In genomic region chr16:20369452-20370054, GRCh38 we compare ENCODE assay signal across 32 cellular contexts. TPM values are rescaled to one million over a fixed set of nuclear protein-coding genes. Genes with fewer than 3 reads are reported as not detected.
"Had no signal": no experiment of that assay in that cellular context is flagged by ENCODE, and none has a peak within 500 bp of the region (broad histone marks: within the 10 kb centered on the region; RNA-seq: fewer than 3 reads in every experiment).

No MANE protein-coding gene starts in this region.

- ATAC-seq: PC-3 had no signal

- H3K36me3 ChIP-seq: MG63, Peyer's patch, SJSA1 had no signal

- H3K9ac ChIP-seq: SK-N-SH had no signal

- H3K27me3 ChIP-seq: MG63, Peyer's patch, SJSA1 had no signal

- H3K9me3 ChIP-seq: MG63, Peyer's patch, SJSA1, SK-N-SH had no signal

- H3K4me3 ChIP-seq: MG63, Peyer's patch, SJSA1 had no signal

- H3K4me2 ChIP-seq: SK-N-SH had no signal

- H3K4me1 ChIP-seq: Peyer's patch, SJSA1 had no signal

- H3K27ac ChIP-seq: Peyer's patch, SJSA1 had no signal

- DNase-seq: Kasumi-1, MG63, MV-4-11, NCI-H1092, NCI-H1105, NCI-H1417 treated with DMSO at 0.1 percent for 48 hours, NCI-H1436 treated with DMSO at 0.1 percent for 48 hours, NCI-H1694 treated with DMSO at 0.1 percent for 48 hours, NCI-H1930, NCI-H2029 treated with DMSO at 0.1 percent for 48 hours, NCI-H2081 treated with DMSO at 0.1 percent for 48 hours, NCI-H2107, NCI-H2171, NCI-H226, NCI-H446 treated with DMSO at 0.1 percent for 48 hours, NCI-H510A, NCI-H524, NCI-H526, NCI-H69, NCI-H748 treated with DMSO at 0.1 percent for 48 hours, NCI-H82, PC-3, Peyer's patch, Right ventricle myocardium superior, RPMI8226, SHP77 treated with DMSO at 0.1 percent for 48 hours, SK-N-SH, SW 1271, T-helper 1 cell had no signal

- H3K9me2 ChIP-seq: SK-N-SH had no signal

RNA-seq across cellular contexts. Expression of gene UMOD, which starts 17.0 kb away (rescaled TPM):
- total RNA-seq: M059J, OCI-LY7, PC-3, Peyer's patch, Right ventricle myocardium superior, SJSA1 had no signal
- polyA plus RNA-seq: SK-N-SH had no signal

RNA-seq across cellular contexts. Expression of gene PDILT, which starts 35.0 kb away (rescaled TPM):
- total RNA-seq: M059J, OCI-LY7, PC-3, Peyer's patch, Right ventricle myocardium superior, SJSA1 had no signal
- polyA plus RNA-seq: SK-N-SH had no signal

RNA-seq across cellular contexts. Expression of gene ACSM5, which starts 39.8 kb away (rescaled TPM):
- total RNA-seq: OCI-LY7, PC-3, SJSA1 had no signal
- polyA plus RNA-seq: SK-N-SH had no signal

RNA-seq across cellular contexts. Expression of gene GP2, which starts 42.2 kb away (rescaled TPM):
- total RNA-seq: M059J, OCI-LY7, PC-3, Right ventricle myocardium superior, SJSA1 had no signal
- polyA plus RNA-seq: SK-N-SH had no signal
